In genomic region chr3:178417736-178418135, GRCh38 we compare ENCODE assay signal across 31 cellular contexts.
"Had no signal": no experiment of that assay in that cellular context is flagged by ENCODE, and none has a peak within 500 bp of the region (broad histone marks: within the 10 kb centered on the region; RNA-seq: fewer than 3 reads in every experiment).

No MANE protein-coding gene starts in this region.

- H3K36me3 Mint-ChIP-seq: immature natural killer cell; mesothelial cell of epicardium; naive B cell; natural killer cell; neural progenitor cell; stimulated activated naive B cell treated with anti-CD40 and anti-IgM and Interleukin-4, amounts not matched to agents 10 μg/mL and 1 μg/mL and 100 μg/mL, for 72 hours had no signal

- H3K4me2 ChIP-seq: neural progenitor cell, smooth muscle cell had no signal

- H3K9me3 ChIP-seq: left lung, lower lobe of right lung, neutrophil, ovary, right atrium auricular region, right lobe of liver, stomach, testis, thyroid gland, transverse colon, upper lobe of right lung had no signal

- H3K4me3 Mint-ChIP-seq: immature natural killer cell; mesothelial cell of epicardium; natural killer cell; nephron progenitor cell; neural progenitor cell; stimulated activated naive B cell treated with anti-CD40 and anti-IgM and Interleukin-4, amounts not matched to agents 10 μg/mL and 1 μg/mL and 100 μg/mL, for 72 hours had no signal

- H3K27ac ChIP-seq: left lung, lower lobe of right lung, neural progenitor cell, neutrophil, ovary, right atrium auricular region, right lobe of liver, stomach, testis, thyroid gland, transverse colon, upper lobe of right lung had no signal

- FAIRE-seq: kidney, urothelium cell line had no signal

- H3K9ac ChIP-seq: neural progenitor cell had no signal

- H3K27me3 Mint-ChIP-seq: progenitor cell of endocrine pancreas had no signal

- H3K36me3 ChIP-seq: left lung, lower lobe of right lung, neutrophil, ovary, right atrium auricular region, right lobe of liver, stomach, thyroid gland, transverse colon, upper lobe of right lung had no signal

- H3K9me3 Mint-ChIP-seq: immature natural killer cell; naive B cell; natural killer cell; neural progenitor cell; stimulated activated naive B cell treated with anti-CD40 and anti-IgM and Interleukin-4, amounts not matched to agents 10 μg/mL and 1 μg/mL and 100 μg/mL, for 72 hours had no signal

- H3K27ac Mint-ChIP-seq: immature natural killer cell; mesothelial cell of epicardium; naive B cell; natural killer cell; nephron progenitor cell; neural progenitor cell; progenitor cell of endocrine pancreas; stimulated activated naive B cell treated with anti-CD40 and anti-IgM and Interleukin-4, amounts not matched to agents 10 μg/mL and 1 μg/mL and 100 μg/mL, for 72 hours had no signal

- H3K4me1 Mint-ChIP-seq: immature natural killer cell; naive B cell; natural killer cell; stimulated activated naive B cell treated with anti-CD40 and anti-IgM and Interleukin-4, amounts not matched to agents 10 μg/mL and 1 μg/mL and 100 μg/mL, for 72 hours had no signal

- H2AFZ ChIP-seq: neural progenitor cell had no signal

- H3K4me1 ChIP-seq: left lung, lower lobe of right lung, neural progenitor cell, right atrium auricular region, right lobe of liver, stomach, testis, transverse colon, upper lobe of right lung had no signal

- ATAC-seq: left colon; left lung; lower lobe of right lung; natural killer cell; right lobe of liver; stimulated activated naive B cell treated with anti-CD40 and anti-IgM and Interleukin-4, amounts not matched to agents 10 μg/mL and 1 μg/mL and 100 μg/mL, for 72 hours; stimulated activated naive CD8-positive, alpha-beta T cell treated with anti-CD3 and anti-CD28 coated beads, Interleukin-15, Interleukin-2, amounts not matched to agents 100 U/mL and 50 U/mL, for 24 hours; upper lobe of right lung had no signal

- H3K27me3 ChIP-seq: left lung, neural progenitor cell, neutrophil, ovary, right atrium auricular region, right lobe of liver, stomach, testis, thyroid gland, transverse colon, upper lobe of right lung had no signal

- H3K4me3 ChIP-seq: left lung, lower lobe of right lung, neural progenitor cell, ovary, right atrium auricular region, right lobe of liver, smooth muscle cell, stomach, testis, thyroid gland, transverse colon, upper lobe of right lung had no signal

- DNase-seq: hypothalamus; immature natural killer cell; kidney; left colon; left lung; lower lobe of right lung; mesendoderm; naive B cell; natural killer cell; nephron progenitor cell; occipital lobe; ovary; right lobe of liver; stimulated activated CD4-positive, alpha-beta T cell treated with anti-CD3 and anti-CD28 coated beads, Interleukin-1b, Interleukin-23, amount 100 ng/mL, for 48 hours; stimulated activated CD4-positive, alpha-beta T cell treated with anti-CD3 and anti-CD28 coated beads, Interleukin-2, amount 100 ng/mL, for 48 hours; stimulated activated CD4-positive, alpha-beta T cell treated with anti-CD3 and anti-CD28 coated beads, Interleukin-4, amount 100 ng/mL, for 4 hours; stimulated activated CD8-positive, alpha-beta memory T cell treated with anti-CD3 and anti-CD28 coated beads, Interleukin-4, amount 100 ng/mL, for 48 hours; stimulated activated naive B cell treated with anti-CD40 and anti-IgM and Interleukin-4, amounts not matched to agents 10 μg/mL and 1 μg/mL and 100 μg/mL, for 72 hours; stimulated activated naive CD8-positive, alpha-beta T cell treated with anti-CD3 and anti-CD28 coated beads, Interleukin-15, Interleukin-2, amounts not matched to agents 100 U/mL and 50 U/mL, for 24 hours; stomach; testis; thyroid gland; transverse colon; upper lobe of right lung had no signal
